ENCODE assay signal across 10 cellular contexts in the genomic region with DNA sequence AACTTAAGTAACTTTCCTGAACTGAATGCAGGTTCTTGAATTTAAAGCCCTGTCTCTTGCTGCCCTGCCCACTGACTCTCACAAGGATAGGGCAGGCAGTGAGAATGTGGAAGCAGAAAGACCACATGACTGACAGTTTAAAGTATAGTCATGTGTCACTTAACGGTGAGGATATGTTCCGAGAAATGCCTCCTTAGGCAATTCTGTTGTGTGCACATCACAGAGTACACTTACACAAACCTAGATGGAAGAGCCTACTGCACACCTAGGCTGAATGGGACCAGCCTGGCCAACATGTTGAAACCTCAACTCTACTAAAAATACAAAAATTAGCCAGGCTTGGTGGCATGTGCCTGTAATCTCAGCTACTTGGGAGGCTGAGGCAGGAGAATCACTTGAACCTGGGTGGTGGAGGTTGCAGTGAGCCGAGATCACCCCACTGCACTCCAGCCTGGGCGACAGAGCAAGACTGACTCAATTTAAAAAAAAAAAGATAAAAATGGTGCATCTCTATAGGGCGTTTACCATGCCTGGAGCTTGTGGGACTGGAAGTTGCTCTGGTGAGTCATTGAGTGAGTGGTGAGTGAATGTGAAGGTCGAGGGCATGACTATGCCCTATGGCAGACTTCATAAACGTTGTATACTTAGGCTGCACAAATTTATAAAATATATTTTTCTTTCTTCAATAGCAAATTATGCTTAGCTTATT. TPM values are rescaled to one million over a fixed set of nuclear protein-coding genes. Genes with fewer than 3 reads are reported as not detected.
DNase-seq lines count a peak whose midpoint lies in the region; ATAC-seq, FAIRE-seq and TF ChIP-seq lines count a peak whose summit lies in the region.
"Had no signal": no experiment of that assay in that cellular context is flagged by ENCODE, and none has a peak within 500 bp of the region (broad histone marks: within the 10 kb centered on the region; RNA-seq: fewer than 3 reads in every experiment).

No MANE protein-coding gene starts in this region.

- no peak for FAIRE-seq in kidney (lab: Jason Lieb, UNC)
- FAIRE-seq in frontal cortex (lab: Jason Lieb, UNC): no peak
- FAIRE-seq: TTC549 had no signal

- H3K36me3 ChIP-seq in heart left ventricle (no peaks in the 10 kb centered on the region), upper lobe of right lung (no peaks in the 10 kb centered on the region), kidney (ENCODE audit: control insufficient read depth in 1 of 2, insufficient read depth in 2 of 2, low read length in 2 of 2) (no peaks in the 10 kb centered on the region)

- no peak for TF ChIP-seq POLR2A in heart left ventricle (IDR thresholded peaks at IDR 0.05)

- peaks cover 62% of the 10 kb centered on the region for H3K4me1 Mint-ChIP-seq in activated B cell treated with CpG ODN at 0.5 μM for 24 hours

- intact Hi-C loops in activated B cell treated with CpG ODN at 0.5 μM for 24 hours (cut with micrococcal nuclease) (no loop called here), heart left ventricle (cut with DNase I) (no loop called here), upper lobe of right lung (cut with DNase I) (no loop called here), kidney (cut with DNase I) (no loop called here)

- H3K9me3 ChIP-seq in heart left ventricle: no peaks in the 10 kb centered on the region
- no peaks in the 10 kb centered on the region for H3K9me3 ChIP-seq in upper lobe of right lung
- no peaks in the 10 kb centered on the region for H3K9me3 ChIP-seq in kidney (ENCODE audit: control insufficient read depth in 1 of 2, low read length in 2 of 2)

- H3K27ac ChIP-seq in heart left ventricle (peak overlapping the region in 7 of 12 donors; percentile 3 to 93 (median 29)), upper lobe of right lung (peak overlapping the region; percentile 78), kidney (ENCODE audit: low read depth in 2 of 2, low read length in 2 of 2) (no peak overlapping the region)

- H3K27me3 ChIP-seq in heart left ventricle: no peaks in the 10 kb centered on the region
- no peaks in the 10 kb centered on the region for H3K27me3 ChIP-seq in upper lobe of right lung

- H3K36me3 Mint-ChIP-seq in activated B cell treated with CpG ODN at 0.5 μM for 24 hours (ENCODE audit: low read depth): no peaks in the 10 kb centered on the region

- ATAC-seq in activated B cell treated with CpG ODN at 0.5 μM for 24 hours (ENCODE audit: low read depth) (peak; percentile 32), heart left ventricle (peak; percentile 10 to 50 (median 30)), upper lobe of right lung (peak; percentile 82), GM21576 (IDR thresholded peaks at IDR 0.05; ENCODE audit: unreplicated experiment) (no peak)

- CTCF ChIA-PET in activated B cell treated with CpG ODN at 0.5 μM for 24 hours (lab: Charles Lee): interaction anchor here (1.0 kb wide), 1 partner anchor 66 kb away, joined by 4 read pairs; no protein-coding TSS in a partner anchor

- H3K4me1 ChIP-seq in heart left ventricle: peaks cover 8 to 94% (median 40%) of the 10 kb centered on the region in 12 donors
- peaks cover 42% of the 10 kb centered on the region for H3K4me1 ChIP-seq in upper lobe of right lung
- peaks cover 0 to 6% of the 10 kb centered on the region in 2 donors for H3K4me1 ChIP-seq in kidney (ENCODE audit: control insufficient read depth in 1 of 2, insufficient read depth in 1 of 2, low read depth in 1 of 2, low read length in 2 of 2)

- no peak overlapping the region for H3K4me3 Mint-ChIP-seq in activated B cell treated with CpG ODN at 0.5 μM for 24 hours
- H3K4me3 Mint-ChIP-seq: nephron had no signal

- 61 to 73% (median 66%) methylated on average over 7 of the region's 7 CpGs for WGBS in heart left ventricle, 4 donors

- H3K27me3 Mint-ChIP-seq in activated B cell treated with CpG ODN at 0.5 μM for 24 hours: no peaks in the 10 kb centered on the region

- peak; percentile 62 for DNase-seq in stimulated activated CD4-positive, alpha-beta T cell treated with anti-CD3 and anti-CD28 coated beads, Interleukin-1b, Interleukin-23, amount 100 ng/mL, for 48 hours
- no peak for DNase-seq in stimulated activated CD4-positive, alpha-beta T cell treated with anti-CD3 and anti-CD28 coated beads, Interleukin-12 subunit alpha, Interleukin-12 subunit beta, amount 100 ng/mL, for 4 hours
- DNase-seq in activated B cell treated with CpG ODN at 0.5 μM for 24 hours: no peak
- DNase-seq in heart left ventricle: peak in 1 of 5 donors; percentile 29
- DNase-seq in upper lobe of right lung: no peak
- DNase-seq in kidney: no peak
- no peak for DNase-seq in frontal cortex (ENCODE audit: low spot score in 2 of 2)

- no peaks in the 10 kb centered on the region for H3K9me3 Mint-ChIP-seq in activated B cell treated with CpG ODN at 0.5 μM for 24 hours
- H3K9me3 Mint-ChIP-seq: nephron had no signal

- H3K4me3 ChIP-seq in heart left ventricle: peak overlapping the region in 1 of 12 donors; percentile 35
- H3K4me3 ChIP-seq in upper lobe of right lung: peak overlapping the region; percentile 1
- no peak overlapping the region for H3K4me3 ChIP-seq in kidney (ENCODE audit: low read length in 2 of 2)

- peak overlapping the region; percentile 69 for H3K27ac Mint-ChIP-seq in activated B cell treated with CpG ODN at 0.5 μM for 24 hours

- TF ChIP-seq CTCF in activated B cell treated with CpG ODN at 0.5 μM for 24 hours (IDR thresholded peaks at IDR 0.05) (no peak), heart left ventricle (IDR thresholded peaks at IDR 0.05) (no peak), upper lobe of right lung (IDR thresholded peaks at IDR 0.05) (no peak), kidney (IDR thresholded peaks at IDR 0.05; ENCODE audit: borderline replicate concordance, extremely low read depth, insufficient read depth) (no peak)

- POLR2A ChIA-PET in activated B cell treated with CpG ODN at 0.5 μM for 24 hours (lab: Charles Lee): interaction anchor here (0.6 to 5.8 kb wide), 5 partner anchors 19 to 85 kb away, joined by 3 to 49 read pairs (median 3); a partner anchor contains a TSS

- no peak overlapping the region for H3K9ac ChIP-seq in kidney (ENCODE audit: low read length in 2 of 2)

RNA-seq across cellular contexts. Expression of a gene that starts 18.9 kb away (rescaled TPM):
- total RNA-seq in activated B cell treated with CpG ODN at 0.5 μM for 24 hours: 92.2 and 101 TPM in 2 replicates
- total RNA-seq in heart left ventricle: 100 to 1,000 TPM in 4 of 9 donors, 10 to 100 TPM in 5; 78.6 to 121 (median 93.9) TPM
- polyA plus RNA-seq in heart left ventricle: 100 to 1,000 TPM in 1 of 2 donors, 10 to 100 TPM in 1; 82.3 to 115 TPM
- 149 TPM for total RNA-seq in upper lobe of right lung
- 173 TPM for total RNA-seq in kidney
- 107 TPM for polyA plus RNA-seq in kidney (ENCODE audit: insufficient read depth, low read depth, low replicate concordance)
- total RNA-seq in frontal cortex: 137 TPM

RNA-seq across cellular contexts. Expression of a gene that starts 46.8 kb away (rescaled TPM):
- 281 and 303 TPM in 2 replicates for total RNA-seq in activated B cell treated with CpG ODN at 0.5 μM for 24 hours
- total RNA-seq in heart left ventricle: 100 to 1,000 TPM; 388 to 743 (median 512) TPM
- polyA plus RNA-seq in heart left ventricle: 100 to 1,000 TPM; 376 to 501 TPM
- total RNA-seq in upper lobe of right lung: 314 TPM
- 309 TPM for total RNA-seq in kidney
- polyA plus RNA-seq in kidney (ENCODE audit: insufficient read depth, low read depth, low replicate concordance): 267 TPM
- total RNA-seq in frontal cortex: 169 TPM

RNA-seq across cellular contexts. Expression of a gene that starts 48.2 kb away (rescaled TPM):
- total RNA-seq in activated B cell treated with CpG ODN at 0.5 μM for 24 hours (31.7 and 37.2 TPM in 2 replicates), heart left ventricle (10 to 100 TPM; 30.0 to 46.3 (median 37.7) TPM), upper lobe of right lung (34.8 TPM), kidney (40.1 TPM), frontal cortex (21.6 TPM)
- polyA plus RNA-seq in heart left ventricle (10 to 100 TPM; 30.7 to 46.6 TPM), kidney (ENCODE audit: insufficient read depth, low read depth, low replicate concordance) (37.4 TPM)

Comparison
In these comparisons a context has a peak if more than half of its experiments do, and no peak if none do; other contexts are left out.
1. H3K27ac ChIP-seq: peak in heart left ventricle (7 of 12) and upper lobe of right lung (single experiment); none in kidney (0 of 2).